In genomic region chr9:83707518-83707767, GRCh38 we compare ENCODE assay signal across 8 cellular contexts. TPM values are rescaled to one million over a fixed set of nuclear protein-coding genes. Genes with fewer than 3 reads are reported as not detected.
A peak's percentile ranks its signal among the peaks of the same experiment; 100 is the strongest.
DNase-seq lines count a peak whose midpoint lies in the region; ATAC-seq and TF ChIP-seq lines count a peak whose summit lies in the region.

No MANE protein-coding gene starts in this region.

- peak; percentile 82 for DNase-seq in stimulated activated naive CD4-positive, alpha-beta T cell treated with Interleukin-2 at 50 U/mL for 16 hours (lab: John Stamatoyannopoulos, UW)
- no peak for DNase-seq in stimulated activated naive CD4-positive, alpha-beta T cell (lab: John Stamatoyannopoulos, UW)
- DNase-seq in PC-3 = peak; percentile 42
- DNase-seq in body of pancreas = no peak
- DNase-seq in left lobe of liver (ENCODE audit: low spot score) = no peak
- peak; percentile 62 to 65 for DNase-seq in stimulated activated CD8-positive, alpha-beta memory T cell treated with anti-CD3 and anti-CD28 coated beads, Interleukin-2, amount 100 ng/mL, for 48 hours (ENCODE audit: low read depth in 2 of 2)
- no peak for DNase-seq in LoVo (ENCODE audit: low spot score)

- POLR2A ChIA-PET in PC-3 (lab: Charles Lee; ENCODE audit: unreplicated experiment) = no interaction called here

- peak overlapping the region; percentile 99 for H2AFZ ChIP-seq in PC-3 (ENCODE audit: low read length)

- H3K9me3 ChIP-seq in PC-3 (ENCODE audit: low read length) (no peaks in the 10 kb centered on the region), body of pancreas (no peaks in the 10 kb centered on the region)

- peaks cover 22% of the 10 kb centered on the region for H3K4me1 ChIP-seq in PC-3 (ENCODE audit: insufficient read depth, low read length)
- H3K4me1 ChIP-seq in body of pancreas = peaks cover 28% of the 10 kb centered on the region

- CTCF ChIA-PET in PC-3 (lab: Charles Lee) = no interaction called here

- peak; percentile 41 for ATAC-seq in HG02973 (IDR thresholded peaks at IDR 0.05; ENCODE audit: unreplicated experiment)
- peak; percentile 83 for ATAC-seq in PC-3
- ATAC-seq in body of pancreas = peak; percentile 71
- peak; percentile 62 for ATAC-seq in left lobe of liver

- no peaks in the 10 kb centered on the region for H3F3A ChIP-seq in PC-3 (ENCODE audit: low read length, unreplicated experiment)

- peaks cover 44% of the 10 kb centered on the region for H4K20me1 ChIP-seq in PC-3 (ENCODE audit: low read length)

- H3K4me3 ChIP-seq in PC-3 (ENCODE audit: low read length) (peak overlapping the region; percentile 91), body of pancreas (peak overlapping the region; percentile 65 to 77)

- H3K9ac ChIP-seq in PC-3 (ENCODE audit: low read length) = peak overlapping the region; percentile 99

- BruUV-seq in PC-3 (replicated peaks; lab: Mats Ljungman, UMichigan) = no TSS peak

- WGBS in body of pancreas, 2 donors = 0% methylated on average over 26 of the region's 26 CpGs; no CpG with 5 or more reads in 1 of the 2 donors

- no peaks in the 10 kb centered on the region for H3K36me3 ChIP-seq in PC-3 (ENCODE audit: low read depth, low read length)
- no peaks in the 10 kb centered on the region for H3K36me3 ChIP-seq in body of pancreas (replicated peaks in 1 of 2; ENCODE audit: insufficient read depth in 1 of 2, low read depth in 2 of 2)

- TF ChIP-seq CTCF in PC-3 (conservative IDR thresholded peaks at IDR 0.05; ENCODE audit: low read depth, low read length) = no peak
- TF ChIP-seq CTCF in body of pancreas (IDR thresholded peaks at IDR 0.05) = no peak

- H3K27me3 ChIP-seq in PC-3 (ENCODE audit: low read length) (no peaks in the 10 kb centered on the region), body of pancreas (no peaks in the 10 kb centered on the region)

- peak overlapping the region; percentile 99 for H3K27ac ChIP-seq in PC-3 (ENCODE audit: low read length)
- H3K27ac ChIP-seq in body of pancreas = peak overlapping the region; percentile 97 to 99 (median 98)

- no peaks in the 10 kb centered on the region for H3K9me2 ChIP-seq in PC-3 (replicated peaks; ENCODE audit: low read length)

- intact Hi-C loops in PC-3 (cut with micrococcal nuclease) (loop anchor here (5.0 to 10.0 kb wide), 3 partner anchors 40 to 277 kb away; partner anchors contain the start of genes HNRNPK, IDNK and RMI1), body of pancreas (cut with DNase I) (no loop called here)

- H3K79me2 ChIP-seq in PC-3 (ENCODE audit: low read length) = peaks cover 60% of the 10 kb centered on the region

- TF ChIP-seq POLR2A in body of pancreas (IDR thresholded peaks at IDR 0.05) = no peak

- peak overlapping the region; percentile 98 for H3K4me2 ChIP-seq in PC-3 (ENCODE audit: low read length)

RNA-seq across cellular contexts. Expression of gene UBQLN1, which starts 0.3 kb away (rescaled TPM):
- total RNA-seq in PC-3 (2014; rRNA removed) (105 and 111 TPM in 2 replicates), body of pancreas (10 to 100 TPM; 45.8 to 49.5 TPM), left lobe of liver (45.9 TPM)

Comparison
In these comparisons a context has a peak if more than half of its experiments do, and no peak if none do; other contexts are left out.
1. DNase-seq: peak in stimulated activated naive CD4-positive, alpha-beta T cell treated with Interleukin-2 at 50 U/mL for 16 hours (single experiment), PC-3 (single experiment) and stimulated activated CD8-positive, alpha-beta memory T cell treated with anti-CD3 and anti-CD28 coated beads, Interleukin-2, amount 100 ng/mL, for 48 hours (2 of 2); none in stimulated activated naive CD4-positive, alpha-beta T cell (0 of 6), body of pancreas (0 of 4), left lobe of liver (single experiment) and LoVo (single experiment).
2. Peak in every context shown above with its lines, with median percentiles within 50 percentile points of each other: ATAC-seq.